Comparison of ENCODE assay signal across 21 cellular contexts in the genomic region with DNA sequence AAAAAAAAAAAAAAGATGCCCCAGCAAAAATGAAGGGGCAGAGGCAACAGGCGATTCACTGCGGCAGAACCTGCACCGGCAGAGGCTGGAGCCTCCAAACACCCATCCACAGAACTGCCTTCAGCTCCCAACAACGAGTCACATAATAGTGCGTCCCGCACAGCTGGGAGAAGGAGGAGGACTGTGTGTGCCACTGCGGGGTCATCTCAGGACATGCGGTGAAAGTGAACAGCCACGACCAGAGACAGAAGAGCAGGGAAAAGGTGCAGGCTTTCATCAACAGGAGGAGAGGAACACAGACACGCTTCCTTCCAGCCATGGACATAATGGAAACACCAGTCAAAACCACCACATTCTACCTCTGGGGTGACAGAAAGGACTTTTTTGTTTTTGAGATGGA. TPM values are rescaled to one million over a fixed set of nuclear protein-coding genes. Genes with fewer than 3 reads are reported as not detected.
DNase-seq lines count a peak whose midpoint lies in the region; ATAC-seq, FAIRE-seq and TF ChIP-seq lines count a peak whose summit lies in the region.
"Had no signal": no experiment of that assay in that cellular context is flagged by ENCODE, and none has a peak within 500 bp of the region (broad histone marks: within the 10 kb centered on the region; RNA-seq: fewer than 3 reads in every experiment).

No MANE protein-coding gene starts in this region.

- no peaks in the 10 kb centered on the region for H4K20me1 ChIP-seq in K562 (replicated peaks; ENCODE audit: control insufficient read depth, insufficient read depth, low read length)
- no peaks in the 10 kb centered on the region for H4K20me1 ChIP-seq in PC-9 (ENCODE audit: insufficient read depth)

- intact Hi-C loops in Caco-2 (cut with micrococcal nuclease; ENCODE audit: unreplicated experiment) (no loop called here), K562 (cut with micrococcal nuclease) (no loop called here), posterior vena cava (cut with DNase I) (no loop called here), PC-9 (cut with micrococcal nuclease; ENCODE audit: unreplicated experiment) (no loop called here)

- H3K27me3 ChIP-seq in Caco-2 (replicated peaks; ENCODE audit: control insufficient read depth, insufficient read depth, low read length) = no peaks in the 10 kb centered on the region
- no peaks in the 10 kb centered on the region for H3K27me3 ChIP-seq in K562 (ENCODE audit: control insufficient read depth in 2 of 2, insufficient read depth in 2 of 2, low read length in 2 of 2)
- no peaks in the 10 kb centered on the region for H3K27me3 ChIP-seq in PC-9 (ENCODE audit: insufficient read depth, low read depth)
- H3K27me3 ChIP-seq: BE2C had no signal

- H3K9me3 Mint-ChIP-seq in activated T-cell treated with anti-CD3 and anti-CD28 coated beads, Interleukin-2, amount 50 U/mL, for 24 hours = no peaks in the 10 kb centered on the region
- no peaks in the 10 kb centered on the region for H3K9me3 Mint-ChIP-seq in Caco-2 (ENCODE audit: unreplicated experiment)
- H3K9me3 Mint-ChIP-seq: CD4-positive, alpha-beta memory T cell; GM23338; IgD-negative memory B cell had no signal

- no peaks in the 10 kb centered on the region for H3K27me3 Mint-ChIP-seq in activated T-cell treated with anti-CD3 and anti-CD28 coated beads, Interleukin-2, amount 50 U/mL, for 24 hours
- H3K27me3 Mint-ChIP-seq in Caco-2 (ENCODE audit: insufficient read depth, unreplicated experiment) = no peaks in the 10 kb centered on the region
- H3K27me3 Mint-ChIP-seq: CD4-positive, alpha-beta memory T cell; IgD-negative memory B cell had no signal

- H3K4me1 ChIP-seq in Caco-2 (no peaks in the 10 kb centered on the region; the same call in 1 of the 2 replicates), K562 (replicated peaks in 1 of 2; ENCODE audit: control insufficient read depth in 2 of 2, insufficient read depth in 2 of 2, low read length in 2 of 2) (peaks cover 0 to 9% of the 10 kb centered on the region in 2 experiments; a peak in 1 of 5 replicates), PC-9 (replicated peaks; ENCODE audit: insufficient read depth) (0 out of 2 replicates have a peak, but pooled peaks cover 3% of the 10 kb centered on the region)
- H3K4me1 ChIP-seq: BE2C had no signal

- H3K4me3 ChIP-seq in Caco-2 (ENCODE audit: low read depth, low read length) (no peak overlapping the region), K562 (no peak overlapping the region), PC-9 (no peak overlapping the region)
- H3K4me3 ChIP-seq: GM23338 had no signal

- H3K4me1 Mint-ChIP-seq in activated T-cell treated with anti-CD3 and anti-CD28 coated beads, Interleukin-2, amount 50 U/mL, for 24 hours (ENCODE audit: low read depth) = no peaks in the 10 kb centered on the region
- H3K4me1 Mint-ChIP-seq in Caco-2 (ENCODE audit: low read depth, unreplicated experiment) = no peaks in the 10 kb centered on the region
- H3K4me1 Mint-ChIP-seq: CD4-positive, alpha-beta memory T cell; IgD-negative memory B cell had no signal

- no peak overlapping the region for H2AFZ ChIP-seq in K562 (ENCODE audit: low read depth, low read length)
- H2AFZ ChIP-seq in PC-9 = no peak overlapping the region
- H2AFZ ChIP-seq: GM23338 had no signal

- in situ Hi-C loops in K562 (cut with MboI) = no loop called here
- in situ Hi-C loops in ACHN (cut with HindIII; ENCODE audit: low pct_ligation_motif_present, low pct_unique_long_range_greater_than_20kb, low sequenced_read_pairs) = no loop called here

- H3K36me3 Mint-ChIP-seq in activated T-cell treated with anti-CD3 and anti-CD28 coated beads, Interleukin-2, amount 50 U/mL, for 24 hours (ENCODE audit: low read depth) = peaks cover 80% of the 10 kb centered on the region
- peaks cover 87% of the 10 kb centered on the region for H3K36me3 Mint-ChIP-seq in Caco-2 (ENCODE audit: insufficient read depth, unreplicated experiment)

- H3K27ac ChIP-seq in K562 (ENCODE audit: extremely low read depth, low read depth, low read length) = no peak overlapping the region
- no peak overlapping the region for H3K27ac ChIP-seq in PC-9

- no peaks in the 10 kb centered on the region for H3K9me2 ChIP-seq in PC-9 (ENCODE audit: insufficient read depth)

- no peak for TF ChIP-seq POLR2A in K562 (conservative IDR thresholded peaks at IDR 0.05)

- H3K9ac ChIP-seq in K562 (ENCODE audit: insufficient read depth in 1 of 2, low read depth in 2 of 2, low read length in 2 of 2) = no peak overlapping the region

- no peak overlapping the region for H3K4me3 Mint-ChIP-seq in activated T-cell treated with anti-CD3 and anti-CD28 coated beads, Interleukin-2, amount 50 U/mL, for 24 hours
- H3K4me3 Mint-ChIP-seq in Caco-2 (ENCODE audit: unreplicated experiment) = no peak overlapping the region
- H3K4me3 Mint-ChIP-seq: CD4-positive, alpha-beta memory T cell; GM23338; HFFc6; IgD-negative memory B cell had no signal

- WGBS in K562 (ENCODE audit: insufficient coverage, low coverage, missing lambda C conversion rate) = 88% methylated on average over 8 of the region's 10 CpGs

- H3K9me1 ChIP-seq in K562 (ENCODE audit: control insufficient read depth, insufficient read depth, low read length) = no peaks in the 10 kb centered on the region

- no peak for DNase-seq in activated T-cell treated with anti-CD3 and anti-CD28 coated beads, Interleukin-2, amount 50 U/mL, for 24 hours
- DNase-seq in activated T-cell treated with anti-CD3 and anti-CD28 coated beads, Interleukin-2, amount 50 U/mL, for 1 hour = no peak
- no peak for DNase-seq in Caco-2
- DNase-seq in K562 (ENCODE audit: extremely low read depth in 1 of 4, low spot score in 3 of 4) = no peak
- peak; percentile 72 for DNase-seq in posterior vena cava (ENCODE audit: low spot score)
- DNase-seq in PC-9 = no peak
- DNase-seq in ACHN = no peak
- DNase-seq in CD1c-positive myeloid dendritic cell (ENCODE audit: extremely low spot score) = no peak
- DNase-seq: 8988T; BE2C; C1 segment of cervical spinal cord; CD4-positive, alpha-beta memory T cell; DMS 273 treated with DMSO at 0.1 percent for 48 hours; HCEC 1CT; HFFc6; KG1 had no signal

- TF ChIP-seq EP300 in K562 (IDR thresholded peaks at IDR 0.05; ENCODE audit: low read length) = no peak

- H3K36me3 ChIP-seq in Caco-2 (ENCODE audit: control insufficient read depth, insufficient read depth, low read length) = peaks cover 4% of the 10 kb centered on the region
- peaks cover 66% of the 10 kb centered on the region; the same call in 2 of the 3 replicates for H3K36me3 ChIP-seq in K562 (ENCODE audit: control insufficient read depth, insufficient read depth, low read length)
- peaks cover 31% of the 10 kb centered on the region; the same call in 1 of the 2 replicates for H3K36me3 ChIP-seq in PC-9 (ENCODE audit: low read depth)

- no peak for FAIRE-seq in K562 (lab: Jason Lieb, UNC)
- FAIRE-seq: G401.6, GM12891, H54 had no signal

- no peak for ATAC-seq in K562
- ATAC-seq: GM23338 had no signal

- no peak for TF ChIP-seq RAD21 in K562 (CRISPR knock-in tag; conservative IDR thresholded peaks at IDR 0.05 in 1 of 2, IDR thresholded peaks at IDR 0.05 in 1 of 2)

- CTCF ChIA-PET in Caco-2 (lab: Charles Lee) (no interaction called here), K562 (lab: Yijun Ruan, JAX; ENCODE audit: low intra/inter-chr PET ratio) (no interaction called here), PC-9 (lab: Charles Lee) (no interaction called here)

- H3K9me3 ChIP-seq in Caco-2 = no peaks in the 10 kb centered on the region
- no peaks in the 10 kb centered on the region for H3K9me3 ChIP-seq in K562 (replicated peaks; ENCODE audit: control insufficient read depth, insufficient read depth, low read depth, low read length)
- H3K9me3 ChIP-seq in PC-9 (ENCODE audit: insufficient read depth, low read depth) = no peaks in the 10 kb centered on the region

- POLR2A ChIA-PET in Caco-2 (lab: Charles Lee) = no interaction called here
- POLR2A ChIA-PET in K562 (lab: Yijun Ruan, JAX) = interaction anchor here (1.1 kb wide), 1 partner anchor 20 kb away, joined by 4 read pairs; no protein-coding TSS in a partner anchor
- POLR2A ChIA-PET in PC-9 (lab: Charles Lee; ENCODE audit: unreplicated experiment) = no interaction called here

- peaks cover 59% of the 10 kb centered on the region; the same call in 1 of the 2 replicates for H3F3A ChIP-seq in PC-9 (ENCODE audit: insufficient read depth, low read depth)

- BruUV-seq in Caco-2 (replicated peaks; lab: Mats Ljungman, UMichigan) = no TSS peak
- no TSS peak for BruUV-seq in K562 (replicated peaks; lab: Mats Ljungman, UMichigan)
- no TSS peak for BruUV-seq in PC-9 (replicated peaks; lab: Mats Ljungman, UMichigan)

- H3K79me2 ChIP-seq in K562 (ENCODE audit: control insufficient read depth, insufficient read depth, low read length) (no peaks in the 10 kb centered on the region), PC-9 (ENCODE audit: low read depth) (no peaks in the 10 kb centered on the region)

- H3K4me2 ChIP-seq in K562 (ENCODE audit: insufficient read depth, low read length) = no peak overlapping the region
- no peak overlapping the region for H3K4me2 ChIP-seq in PC-9
- H3K4me2 ChIP-seq: GM23338 had no signal

- H3K27ac Mint-ChIP-seq in activated T-cell treated with anti-CD3 and anti-CD28 coated beads, Interleukin-2, amount 50 U/mL, for 24 hours = peak overlapping the region; percentile 47
- H3K27ac Mint-ChIP-seq in Caco-2 (ENCODE audit: unreplicated experiment) = peak overlapping the region; percentile 27
- H3K27ac Mint-ChIP-seq: GM23338, HFFc6, IgD-negative memory B cell had no signal

- TF ChIP-seq CTCF in Caco-2 (IDR thresholded peaks at IDR 0.05; ENCODE audit: insufficient read depth in 1 of 2, low read depth in 1 of 2, low read length in 1 of 2, severe bottlenecking in 1 of 2, unreplicated experiment in 1 of 2) (no peak), K562 (IDR thresholded peaks at IDR 0.05 in 2 of 3, conservative IDR thresholded peaks at IDR 0.05 in 1 of 3; ENCODE audit: insufficient read depth in 2 of 3, low read depth in 1 of 3, low read length in 3 of 3) (no peak), PC-9 (conservative IDR thresholded peaks at IDR 0.05) (no peak)

RNA-seq across cellular contexts. Expression of a gene that starts 34.1 kb away (rescaled TPM):
- total RNA-seq in Caco-2 (2022) (25.8 and 32.6 TPM in 2 replicates), K562 (2014; rRNA removed) (9.4 and 11.3 TPM in 2 replicates), K562 (2014; rRNA removed; fragmentation: Illumina TruSeq; extraction: Trizol) (4.1 and 5.8 TPM in 2 replicates), K562 (2015; rRNA removed; fragmentation: Illumina TruSeq; extraction: Trizol) (9.4 and 9.7 TPM in 2 replicates), K562 (2021) (16.3 and 16.4 TPM in 2 replicates), posterior vena cava (10 to 100 TPM; 10.7 to 14.6 TPM), PC-9 (2021) (46.7 and 56.4 TPM in 2 replicates)
- total RNA-seq in K562 (2011; cell fraction: chromatin; rRNA removed; ENCODE audit: low replicate concordance) = 63.0 and 140 TPM in 2 replicates
- 64.6 and 66.9 TPM in 2 replicates for total RNA-seq in K562 (2011; cell fraction: nucleolus; rRNA removed)
- 67.4 and 68.4 TPM in 2 replicates for total RNA-seq in K562 (2011; cell fraction: nucleoplasm; rRNA removed)
- polyA plus RNA-seq in K562 (2011; rRNA removed) (12.0 and 15.8 TPM in 2 replicates), K562 (2014; fragmentation: Illumina TruSeq; extraction: Trizol) (7.8 and 8.9 TPM in 2 replicates), K562 (2014; fragmentation: Nextera tagmentation; extraction: Ambion mirVana) (1 to 10 TPM in 1 of 2 experiments, under 1 TPM in 1; 0.92 to 1.0 TPM), K562 (2014; rRNA removed) (9.3 and 9.5 TPM in 2 replicates)
- 15.1 and 17.4 TPM in 2 replicates for polyA plus RNA-seq in K562 (2011; cell fraction: cytosol; rRNA removed)
- polyA plus RNA-seq in K562 (2011; cell fraction: nucleus; rRNA removed) = 31.9 and 32.2 TPM in 2 replicates
- 7.4 and 10.0 TPM in 2 replicates for polyA plus RNA-seq in K562 (2012)
- 30.5 and 33.7 TPM in 2 replicates for polyA minus RNA-seq in K562 (2011; rRNA and poly(A)+ RNA removed)
- 20.4 and 27.9 TPM in 2 replicates for polyA minus RNA-seq in K562 (2011; cell fraction: cytosol; rRNA and poly(A)+ RNA removed)
- polyA minus RNA-seq in K562 (2011; cell fraction: nucleus; rRNA and poly(A)+ RNA removed) = 20.7 and 23.4 TPM in 2 replicates

RNA-seq across cellular contexts. Expression of a gene that starts 39.3 kb away (rescaled TPM):
- 307 and 319 TPM in 2 replicates for total RNA-seq in Caco-2 (2022)
- 133 and 135 TPM in 2 replicates for total RNA-seq in K562 (2011; cell fraction: chromatin; rRNA removed; ENCODE audit: low replicate concordance)
- total RNA-seq in K562 (2011; cell fraction: nucleolus; rRNA removed) = 83.3 and 83.4 TPM in 2 replicates
- 95.7 and 122 TPM in 2 replicates for total RNA-seq in K562 (2011; cell fraction: nucleoplasm; rRNA removed)
- total RNA-seq in K562 (2014; rRNA removed) = 105 and 146 TPM in 2 replicates
- 126 and 149 TPM in 2 replicates for total RNA-seq in K562 (2014; rRNA removed; fragmentation: Illumina TruSeq; extraction: Trizol)
- total RNA-seq in K562 (2015; rRNA removed; fragmentation: Illumina TruSeq; extraction: Trizol) = 90.9 and 91.5 TPM in 2 replicates
- 220 and 225 TPM in 2 replicates for total RNA-seq in K562 (2021)
- 177 and 205 TPM in 2 replicates for polyA plus RNA-seq in K562 (2011; rRNA removed)
- 96.2 and 169 TPM in 2 replicates for polyA plus RNA-seq in K562 (2011; cell fraction: cytosol; rRNA removed)
- polyA plus RNA-seq in K562 (2011; cell fraction: nucleus; rRNA removed) = 62.4 and 100 TPM in 2 replicates
- polyA plus RNA-seq in K562 (2012) = 201 and 203 TPM in 2 replicates
- 220 and 241 TPM in 2 replicates for polyA plus RNA-seq in K562 (2014; fragmentation: Illumina TruSeq; extraction: Trizol)
- polyA plus RNA-seq in K562 (2014; fragmentation: Nextera tagmentation; extraction: Ambion mirVana) = 10 to 100 TPM; 78.5 to 90.7 TPM
- polyA plus RNA-seq in K562 (2014; rRNA removed) = 148 and 163 TPM in 2 replicates
- 310 and 404 TPM in 2 replicates for polyA minus RNA-seq in K562 (2011; rRNA and poly(A)+ RNA removed)
- polyA minus RNA-seq in K562 (2011; cell fraction: cytosol; rRNA and poly(A)+ RNA removed) = 91.2 and 105 TPM in 2 replicates
- polyA minus RNA-seq in K562 (2011; cell fraction: nucleus; rRNA and poly(A)+ RNA removed) = 20.2 and 37.2 TPM in 2 replicates
- 100 to 1,000 TPM; 198 to 227 TPM for total RNA-seq in posterior vena cava
- total RNA-seq in PC-9 (2021) = 480 and 482 TPM in 2 replicates
